In the genomic region with DNA sequence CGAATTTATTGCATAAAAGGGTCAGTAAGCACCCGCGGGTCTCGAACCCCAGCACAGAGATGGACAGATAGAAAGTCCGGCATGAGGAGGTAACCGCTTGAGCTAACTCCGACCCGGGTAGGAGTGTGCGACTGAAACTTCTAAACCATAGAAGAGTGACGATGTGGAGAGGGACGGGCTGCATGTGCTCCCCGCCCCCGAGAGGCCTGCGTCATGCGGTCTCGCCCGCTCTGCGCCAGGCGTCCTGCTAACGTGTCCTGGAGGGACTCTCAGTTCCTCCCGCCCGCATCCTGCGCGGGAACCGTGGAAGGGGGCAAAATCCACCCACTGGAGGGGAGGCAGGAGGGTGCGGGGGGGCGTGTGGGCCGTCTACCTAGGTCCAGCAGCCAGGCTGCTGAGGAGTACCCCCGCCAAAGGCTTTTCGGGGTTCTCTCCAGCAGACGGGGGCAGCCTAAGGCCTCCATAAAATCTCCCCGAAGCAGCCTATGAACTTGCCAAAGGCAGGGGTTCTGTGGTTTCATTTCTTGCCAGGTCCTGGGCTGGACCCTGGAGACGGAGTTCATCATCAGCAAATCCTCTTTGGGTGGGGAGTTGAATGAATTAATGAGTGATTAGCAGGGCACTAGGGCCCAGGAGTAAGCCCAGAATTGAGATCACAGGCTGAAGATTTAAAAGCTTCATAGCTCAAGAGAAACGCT, we compare ENCODE assay signal across 8 cellular contexts. TPM values are rescaled to one million over a fixed set of nuclear protein-coding genes. Genes with fewer than 3 reads are reported as not detected.
A peak's percentile ranks its signal among the peaks of the same experiment; 100 is the strongest.
DNase-seq lines count a peak whose midpoint lies in the region; ATAC-seq and TF ChIP-seq lines count a peak whose summit lies in the region.

No MANE protein-coding gene starts in this region.

- intact Hi-C loops in natural killer cell (cut with micrococcal nuclease) = loop anchor here (10.0 kb wide), 1 partner anchor 106 kb away; no protein-coding TSS in a partner anchor

- peaks cover 0 to 12% of the 10 kb centered on the region in 2 donors for H3K4me1 Mint-ChIP-seq in natural killer cell
- H3K4me1 Mint-ChIP-seq in stimulated activated naive CD8-positive, alpha-beta T cell treated with anti-CD3 and anti-CD28 coated beads, Interleukin-15, amount 100 ng/mL, for 72 hours = peaks cover 13% of the 10 kb centered on the region

- H3K36me3 Mint-ChIP-seq in natural killer cell = no peaks in the 10 kb centered on the region

- peak; percentile 91 for DNase-seq in EL
- peak; percentile 81 for DNase-seq in Karpas-422
- DNase-seq in activated CD8-positive, alpha-beta memory T cell treated with anti-CD3 and anti-CD28 coated beads, Interleukin-2, amount 50 U/mL, for 48 hours = peak; percentile 86
- DNase-seq in fibroblast of gingiva (ENCODE audit: low read depth) = peak; percentile 93
- peak; percentile 47 for DNase-seq in natural killer cell
- peak; percentile 77 to 90 for DNase-seq in stimulated activated naive CD8-positive, alpha-beta T cell treated with anti-CD3 and anti-CD28 coated beads, Interleukin-15, amount 100 ng/mL, for 72 hours
- DNase-seq in NK-92 treated with Interleukin-12 subunit alpha and Interleukin-12 subunit beta, amount 100 ng/mL, for 24 hours (lab: John Stamatoyannopoulos, UW) = no peak

- no peaks in the 10 kb centered on the region for H3K79me2 ChIP-seq in Karpas-422 (ENCODE audit: low read length)

- H3K9me3 ChIP-seq in Karpas-422 (ENCODE audit: low read length) = no peaks in the 10 kb centered on the region

- H3K4me3 Mint-ChIP-seq in natural killer cell = peak overlapping the region; percentile 67
- peak overlapping the region; percentile 57 to 82 for H3K4me3 Mint-ChIP-seq in stimulated activated naive CD8-positive, alpha-beta T cell treated with anti-CD3 and anti-CD28 coated beads, Interleukin-15, amount 100 ng/mL, for 72 hours

- H2AFZ ChIP-seq in Karpas-422 (ENCODE audit: low read length) = peak overlapping the region; percentile 65; the same call in 1 of the 2 replicates

- no peaks in the 10 kb centered on the region for H3K9me2 ChIP-seq in Karpas-422 (replicated peaks; ENCODE audit: insufficient read depth, low read length)

- ATAC-seq in GM21737 (IDR thresholded peaks at IDR 0.05; ENCODE audit: unreplicated experiment) (peak; percentile 87), natural killer cell (peak; percentile 77 to 96 (median 92))
- ATAC-seq in stimulated activated naive CD8-positive, alpha-beta T cell treated with anti-CD3 and anti-CD28 coated beads, Interleukin-15, amount 100 ng/mL, for 72 hours = peak; percentile 94

- H3K9ac ChIP-seq in Karpas-422 (ENCODE audit: low read length) = peak overlapping the region; percentile 61

- no peak for TF ChIP-seq CTCF in natural killer cell (IDR thresholded peaks at IDR 0.05)

- peak overlapping the region; percentile 55; the same call in 1 of the 2 replicates for H3K4me3 ChIP-seq in Karpas-422 (ENCODE audit: low read length)

- H3K27me3 Mint-ChIP-seq in natural killer cell (ENCODE audit: low read depth in 2 of 2) = peaks cover 32 to 39% of the 10 kb centered on the region in 2 donors
- peaks cover 46% of the 10 kb centered on the region for H3K27me3 Mint-ChIP-seq in stimulated activated naive CD8-positive, alpha-beta T cell treated with anti-CD3 and anti-CD28 coated beads, Interleukin-15, amount 100 ng/mL, for 72 hours

- H3K27ac Mint-ChIP-seq in natural killer cell = peak overlapping the region in 1 of 2 donors; percentile 59
- peak overlapping the region; percentile 91 to 100 for H3K27ac Mint-ChIP-seq in stimulated activated naive CD8-positive, alpha-beta T cell treated with anti-CD3 and anti-CD28 coated beads, Interleukin-15, amount 100 ng/mL, for 72 hours

- H3K36me3 ChIP-seq in Karpas-422 (ENCODE audit: insufficient read depth, low read length) = no peaks in the 10 kb centered on the region

- H3K9me3 Mint-ChIP-seq in natural killer cell = no peaks in the 10 kb centered on the region
- H3K9me3 Mint-ChIP-seq in stimulated activated naive CD8-positive, alpha-beta T cell treated with anti-CD3 and anti-CD28 coated beads, Interleukin-15, amount 100 ng/mL, for 72 hours = no peaks in the 10 kb centered on the region

- H3K4me2 ChIP-seq in Karpas-422 (ENCODE audit: low read depth, low read length, poor library complexity, severe bottlenecking) = peak overlapping the region; percentile 61

- peaks cover 8% of the 10 kb centered on the region; the same call in 1 of the 2 replicates for H3K4me1 ChIP-seq in Karpas-422 (ENCODE audit: low read length)

- H3K27me3 ChIP-seq in Karpas-422 (ENCODE audit: low read length) = peaks cover 4% of the 10 kb centered on the region; the same call in 1 of the 2 replicates

- no peaks in the 10 kb centered on the region for H4K20me1 ChIP-seq in Karpas-422 (ENCODE audit: insufficient read depth, low read depth, low read length)

- no peak overlapping the region for H3K27ac ChIP-seq in Karpas-422 (ENCODE audit: low read length)

RNA-seq across cellular contexts. Expression of a gene that starts 51.8 kb away (rescaled TPM):
- total RNA-seq in Karpas-422 (2014; rRNA removed; shearing (Covaris generic); ENCODE audit: low replicate concordance) = not detected in 2 replicates
- 10 to 100 TPM in 2 of 3 donors, 1 to 10 TPM in 1; 6.7 to 19.6 (median 18.5) TPM for total RNA-seq in natural killer cell

RNA-seq across cellular contexts. Expression of a gene that starts 52.0 kb away (rescaled TPM):
- 18.5 and 38.3 TPM in 2 replicates for total RNA-seq in Karpas-422 (2014; rRNA removed; shearing (Covaris generic); ENCODE audit: low replicate concordance)
- total RNA-seq in natural killer cell = 10 to 100 TPM; 44.0 to 60.1 (median 54.1) TPM
